16 cellular contexts compared by ENCODE assay signal in genomic region chr5:43947870-43948269, GRCh38.
"Had no signal": no experiment of that assay in that cellular context is flagged by ENCODE, and none has a peak within 500 bp of the region (broad histone marks: within the 10 kb centered on the region; RNA-seq: fewer than 3 reads in every experiment).

No MANE protein-coding gene starts in this region.

- H3K27ac ChIP-seq: hepatocyte, neutrophil, parathyroid adenoma, WERI-Rb-1 had no signal

- H3K9ac ChIP-seq: parathyroid adenoma had no signal

- H3K27ac Mint-ChIP-seq: activated CD4-positive, alpha-beta memory T cell treated with anti-CD3 and anti-CD28 coated beads for 36 hours; activated CD8-positive, alpha-beta memory T cell treated with anti-CD3 and anti-CD28 coated beads, Interleukin-2, amount 10 ng/mL, durations not matched to agents 7 days and 5 days; activated naive CD4-positive, alpha-beta T cell treated with anti-CD3 and anti-CD28 coated beads, Interleukin-2, amount 10 ng/mL, durations not matched to agents 7 days and 5 days; activated T-helper 2 cell treated with anti-CD3 and anti-CD28 coated beads, Interferon-gamma antibody, Interleukin-2, Interleukin-4, amounts not matched to agents 10 μg/mL and 5 μg/mL and 100 μg/mL, durations not matched to agents 14 hours and 24 hours and 36 hours; natural killer cell; stimulated activated effector memory CD8-positive, alpha-beta T cell treated with anti-CD3 and anti-CD28 coated beads, Interleukin-12 subunit alpha, Interleukin-12 subunit beta, amount 100 ng/mL, for 72 hours had no signal

- H3K79me2 ChIP-seq: hepatocyte, parathyroid adenoma had no signal

- FAIRE-seq: colon had no signal

- H3K4me2 ChIP-seq: hepatocyte had no signal

- H3K4me1 ChIP-seq: parathyroid adenoma had no signal

- H2AFZ ChIP-seq: hepatocyte, parathyroid adenoma had no signal

- H3K36me3 ChIP-seq: neutrophil, WERI-Rb-1 had no signal

- H3K4me1 Mint-ChIP-seq: activated CD8-positive, alpha-beta memory T cell treated with anti-CD3 and anti-CD28 coated beads, Interleukin-2, amount 10 ng/mL, durations not matched to agents 7 days and 5 days; activated naive CD4-positive, alpha-beta T cell treated with anti-CD3 and anti-CD28 coated beads, Interleukin-2, amount 10 ng/mL, durations not matched to agents 7 days and 5 days; natural killer cell; stimulated activated effector memory CD8-positive, alpha-beta T cell treated with anti-CD3 and anti-CD28 coated beads, Interleukin-12 subunit alpha, Interleukin-12 subunit beta, amount 100 ng/mL, for 72 hours had no signal

- DNase-seq: activated CD4-positive, alpha-beta memory T cell treated with anti-CD3 and anti-CD28 coated beads for 36 hours; activated CD8-positive, alpha-beta memory T cell treated with anti-CD3 and anti-CD28 coated beads, Interleukin-2, amount 10 ng/mL, durations not matched to agents 7 days and 5 days; activated naive CD4-positive, alpha-beta T cell treated with anti-CD3 and anti-CD28 coated beads, Interleukin-2, amount 10 ng/mL, durations not matched to agents 7 days and 5 days; activated T-cell treated with anti-CD3 and anti-CD28 coated beads, Interleukin-2, amount 50 U/mL, for 1 hour; caudate nucleus; islet precursor cell; mammary epithelial cell; natural killer cell; WERI-Rb-1 had no signal

- H3K9me3 ChIP-seq: neutrophil had no signal

- H3K4me3 Mint-ChIP-seq: activated CD4-positive, alpha-beta memory T cell treated with anti-CD3 and anti-CD28 coated beads for 36 hours; activated CD8-positive, alpha-beta memory T cell treated with anti-CD3 and anti-CD28 coated beads, Interleukin-2, amount 10 ng/mL, durations not matched to agents 7 days and 5 days; activated naive CD4-positive, alpha-beta T cell treated with anti-CD3 and anti-CD28 coated beads, Interleukin-2, amount 10 ng/mL, durations not matched to agents 7 days and 5 days; natural killer cell; stimulated activated effector memory CD8-positive, alpha-beta T cell treated with anti-CD3 and anti-CD28 coated beads, Interleukin-12 subunit alpha, Interleukin-12 subunit beta, amount 100 ng/mL, for 72 hours had no signal

- H3K27me3 Mint-ChIP-seq: activated CD4-positive, alpha-beta memory T cell treated with anti-CD3 and anti-CD28 coated beads for 36 hours; activated CD8-positive, alpha-beta memory T cell treated with anti-CD3 and anti-CD28 coated beads, Interleukin-2, amount 10 ng/mL, durations not matched to agents 7 days and 5 days; activated naive CD4-positive, alpha-beta T cell treated with anti-CD3 and anti-CD28 coated beads, Interleukin-2, amount 10 ng/mL, durations not matched to agents 7 days and 5 days had no signal

- ATAC-seq: activated CD8-positive, alpha-beta memory T cell treated with anti-CD3 and anti-CD28 coated beads, Interleukin-2, amount 10 ng/mL, durations not matched to agents 7 days and 5 days; esophagus mucosa; natural killer cell; stimulated activated effector memory CD8-positive, alpha-beta T cell treated with anti-CD3 and anti-CD28 coated beads, Interleukin-12 subunit alpha, Interleukin-12 subunit beta, amount 100 ng/mL, for 72 hours had no signal

- H3K36me3 Mint-ChIP-seq: activated CD4-positive, alpha-beta memory T cell treated with anti-CD3 and anti-CD28 coated beads for 36 hours; activated CD8-positive, alpha-beta memory T cell treated with anti-CD3 and anti-CD28 coated beads, Interleukin-2, amount 10 ng/mL, durations not matched to agents 7 days and 5 days; activated naive CD4-positive, alpha-beta T cell treated with anti-CD3 and anti-CD28 coated beads, Interleukin-2, amount 10 ng/mL, durations not matched to agents 7 days and 5 days; stimulated activated effector memory CD8-positive, alpha-beta T cell treated with anti-CD3 and anti-CD28 coated beads, Interleukin-12 subunit alpha, Interleukin-12 subunit beta, amount 100 ng/mL, for 72 hours had no signal

- H3K27me3 ChIP-seq: hepatocyte, neutrophil had no signal

- H3K4me3 ChIP-seq: hepatocyte had no signal
